Comparison of ENCODE assay signal across 9 cellular contexts in the genomic region with DNA sequence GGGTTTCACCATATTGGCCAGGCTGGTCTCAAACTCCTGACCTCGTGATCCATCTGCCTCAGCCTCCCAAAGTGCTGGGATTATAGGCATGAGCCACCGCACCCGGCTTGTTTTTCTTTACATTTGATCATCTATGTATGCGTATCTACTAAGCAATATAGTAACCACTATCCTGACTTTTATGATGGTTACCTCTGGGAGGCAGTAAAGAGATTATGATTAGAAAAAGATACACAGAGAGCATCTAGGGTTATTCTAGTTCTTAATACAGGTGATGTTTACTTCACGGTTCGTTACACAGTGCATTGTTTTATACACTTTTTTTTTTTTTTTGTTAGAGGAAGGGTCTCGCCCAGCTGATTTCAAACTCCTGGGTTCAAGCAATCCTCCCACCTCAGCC. TPM values are rescaled to one million over a fixed set of nuclear protein-coding genes. Genes with fewer than 3 reads are reported as not detected.
"Had no signal": no experiment of that assay in that cellular context is flagged by ENCODE, and none has a peak within 500 bp of the region (broad histone marks: within the 10 kb centered on the region; RNA-seq: fewer than 3 reads in every experiment).

No MANE protein-coding gene starts in this region.

RNA-seq across cellular contexts. Expression of a gene that starts 18.3 kb away (rescaled TPM):
- total RNA-seq: bronchial epithelial cell, frontal cortex had no signal

RNA-seq across cellular contexts. Expression of a gene that starts 28.5 kb away (rescaled TPM):
- total RNA-seq: bronchial epithelial cell, dermis microvascular lymphatic vessel endothelial cell, fibroblast of lung had no signal

RNA-seq across cellular contexts. Expression of a gene that starts 55.5 kb away (rescaled TPM):
- total RNA-seq: activated CD4-positive, alpha-beta memory T cell treated with anti-CD3 and anti-CD28 coated beads, Interleukin-2, amount 10 ng/mL, durations not matched to agents 7 days and 5 days had no signal

RNA-seq across cellular contexts. Expression of a gene that starts 56.9 kb away (rescaled TPM):
- total RNA-seq: activated CD4-positive, alpha-beta memory T cell treated with anti-CD3 and anti-CD28 coated beads, Interleukin-2, amount 10 ng/mL, durations not matched to agents 7 days and 5 days; activated T-cell treated with anti-CD3 and anti-CD28 coated beads, Interleukin-2, amount 50 U/mL, for 4 hours; bronchial epithelial cell; fibroblast of lung; mesenteric fat pad; omental fat pad; vagina had no signal
